Comparison of ENCODE assay signal across 8 cellular contexts in the genomic region with DNA sequence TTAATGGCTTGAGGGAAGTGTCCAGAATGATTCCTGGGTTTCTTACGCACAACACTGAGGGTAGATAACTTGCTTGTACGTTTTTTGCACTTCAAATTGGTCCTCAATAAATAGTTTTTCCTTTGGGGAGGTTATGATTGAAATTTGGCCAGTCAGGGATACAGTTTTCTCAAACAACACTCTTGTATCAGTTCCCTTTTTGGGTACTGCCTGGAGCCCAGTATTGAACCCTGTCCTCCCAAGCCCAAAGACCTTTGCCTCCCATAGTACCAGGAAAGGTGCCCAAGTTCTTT. TPM values are rescaled to one million over a fixed set of nuclear protein-coding genes. Genes with fewer than 3 reads are reported as not detected.
A peak's percentile ranks its signal among the peaks of the same experiment; 100 is the strongest.
DNase-seq lines count a peak whose midpoint lies in the region; ATAC-seq, FAIRE-seq and TF ChIP-seq lines count a peak whose summit lies in the region.

No MANE protein-coding gene starts in this region.

- H3K4me1 ChIP-seq in KMS-11 (ENCODE audit: low read depth, poor library complexity, severe bottlenecking) (peaks cover 39% of the 10 kb centered on the region), colonic mucosa (peaks cover 12% of the 10 kb centered on the region)

- H3K9me3 ChIP-seq in AG04450 (ENCODE audit: control insufficient read depth, insufficient read depth, low read length) (no peaks in the 10 kb centered on the region), colonic mucosa (no peaks in the 10 kb centered on the region)

- FAIRE-seq in H54 (lab: Jason Lieb, UNC), result no peak

- peak overlapping the region; percentile 83 to 98 (median 95) for H3K27ac Mint-ChIP-seq in naive thymus-derived CD8-positive, alpha-beta T cell

- DNase-seq in AG04450 (ENCODE audit: low read depth, low spot score), result no peak
- no peak for DNase-seq in colonic mucosa
- no peak for DNase-seq in naive thymus-derived CD8-positive, alpha-beta T cell
- no peak for DNase-seq in NCI-H1930 (lab: John Stamatoyannopoulos, UW)
- DNase-seq in mesenteric fat pad (ENCODE audit: low spot score), result no peak
- no peak for DNase-seq in NCI-H1436 (lab: John Stamatoyannopoulos, UW)
- no peak for DNase-seq in H54 (ENCODE audit: insufficient read length, low spot score)

- H3K4me1 Mint-ChIP-seq in naive thymus-derived CD8-positive, alpha-beta T cell, result peaks cover 8 to 35% (median 33%) of the 10 kb centered on the region in 4 donors

- POLR2A ChIA-PET in AG04450 (lab: Yijun Ruan, JAX), result interaction anchor here (0.6 to 2.0 kb wide), 8 partner anchors 9 to 212 kb away, joined by 3 to 8 read pairs (median 6); a partner anchor contains a TSS
- POLR2A ChIA-PET in naive thymus-derived CD8-positive, alpha-beta T cell (lab: Charles Lee), result interaction anchor here (0.5 to 2.1 kb wide), 10 partner anchors 8 to 813 kb away, joined by 3 to 14 read pairs (median 4); a partner anchor contains a TSS

- peak overlapping the region; percentile 85 for H3K4me3 ChIP-seq in AG04450 (ENCODE audit: low read depth, low read length)
- no peak overlapping the region for H3K4me3 ChIP-seq in KMS-11 (IDR thresholded peaks at IDR 0.05; ENCODE audit: insufficient read depth, low read depth, low read length)
- H3K4me3 ChIP-seq in colonic mucosa, result peak overlapping the region; percentile 88

- H3K36me3 ChIP-seq in KMS-11 (ENCODE audit: insufficient read depth) (no peaks in the 10 kb centered on the region), colonic mucosa (no peaks in the 10 kb centered on the region)

- H3K79me2 ChIP-seq in KMS-11 (ENCODE audit: insufficient read depth, low read depth), result peaks cover 35% of the 10 kb centered on the region

- CTCF ChIA-PET in AG04450 (lab: Charles Lee), result interaction anchor here (4.6 kb wide), 1 partner anchor 10 kb away, joined by 30 read pairs; no protein-coding TSS in a partner anchor

- H3K27ac ChIP-seq in AG04450 (ENCODE audit: low read depth, low read length), result peak overlapping the region; percentile 87
- H3K27ac ChIP-seq in KMS-11, result peak overlapping the region; percentile 85
- H3K27ac ChIP-seq in colonic mucosa, result peak overlapping the region; percentile 97

- peaks cover 0 to 7% (median 0%) of the 10 kb centered on the region in 3 donors for H3K36me3 Mint-ChIP-seq in naive thymus-derived CD8-positive, alpha-beta T cell

- H3K27me3 ChIP-seq in AG04450 (ENCODE audit: control insufficient read depth, insufficient read depth, low read length) (no peaks in the 10 kb centered on the region), KMS-11 (ENCODE audit: insufficient read depth, low read depth) (no peaks in the 10 kb centered on the region), colonic mucosa (no peaks in the 10 kb centered on the region)

- TF ChIP-seq CTCF in AG04450 (IDR thresholded peaks at IDR 0.05; ENCODE audit: low read depth, low read length) (no peak), KMS-11 (conservative IDR thresholded peaks at IDR 0.05; ENCODE audit: low read depth, low read length) (no peak), colonic mucosa (IDR thresholded peaks at IDR 0.05) (no peak)

- no peaks in the 10 kb centered on the region for H3K9me3 Mint-ChIP-seq in naive thymus-derived CD8-positive, alpha-beta T cell

- intact Hi-C loops in colonic mucosa (cut with DNase I), result no loop called here

- peak overlapping the region; percentile 90 to 98 (median 95) for H3K4me3 Mint-ChIP-seq in naive thymus-derived CD8-positive, alpha-beta T cell

- no peaks in the 10 kb centered on the region for H4K20me1 ChIP-seq in KMS-11 (ENCODE audit: insufficient read depth)

- H2AFZ ChIP-seq in KMS-11 (ENCODE audit: low read depth), result peak overlapping the region; percentile 92

- H3K9ac ChIP-seq in KMS-11 (peak overlapping the region; percentile 95), colonic mucosa (ENCODE audit: low read depth in 2 of 2, low read length in 2 of 2) (peak overlapping the region; percentile 84 to 91)

- no peak for TF ChIP-seq POLR2A in H54 (IDR thresholded peaks at IDR 0.05; ENCODE audit: low read depth, low read length)

- H3K4me2 ChIP-seq in KMS-11, result peak overlapping the region; percentile 66

- ATAC-seq in naive thymus-derived CD8-positive, alpha-beta T cell, result no peak

- no peaks in the 10 kb centered on the region for H3K27me3 Mint-ChIP-seq in naive thymus-derived CD8-positive, alpha-beta T cell

RNA-seq across cellular contexts. Expression of a gene that starts 0.4 kb away (rescaled TPM):
- polyA plus RNA-seq in AG04450 (2011; rRNA removed), result 12.3 and 15.2 TPM in 2 replicates
- 14.0 and 14.9 TPM in 2 replicates for polyA minus RNA-seq in AG04450 (2011; rRNA and poly(A)+ RNA removed)
- total RNA-seq in colonic mucosa, result 10 to 100 TPM; 43.1 to 49.8 TPM
- total RNA-seq in naive thymus-derived CD8-positive, alpha-beta T cell, result 10 to 100 TPM; 27.4 to 30.1 TPM
- polyA plus RNA-seq in naive thymus-derived CD8-positive, alpha-beta T cell, result 10 to 100 TPM in 1 of 3 donors, 1 to 10 TPM in 2; 5.4 to 20.2 (median 6.0) TPM
- total RNA-seq in mesenteric fat pad, result 23.8 TPM

RNA-seq across cellular contexts. Expression of a gene that starts 40.3 kb away (rescaled TPM):
- polyA plus RNA-seq in AG04450 (2011; rRNA removed), result 20.1 and 21.2 TPM in 2 replicates
- 41.8 and 44.9 TPM in 2 replicates for polyA minus RNA-seq in AG04450 (2011; rRNA and poly(A)+ RNA removed)
- total RNA-seq in colonic mucosa (10 to 100 TPM; 29.2 to 37.0 TPM), mesenteric fat pad (15.3 TPM)
- 10 to 100 TPM; 13.4 to 13.8 TPM for total RNA-seq in naive thymus-derived CD8-positive, alpha-beta T cell
- polyA plus RNA-seq in naive thymus-derived CD8-positive, alpha-beta T cell, result 1 to 10 TPM; 2.9 to 7.9 (median 3.7) TPM
